ENCODE assay signal across 19 cellular contexts in the genomic region with DNA sequence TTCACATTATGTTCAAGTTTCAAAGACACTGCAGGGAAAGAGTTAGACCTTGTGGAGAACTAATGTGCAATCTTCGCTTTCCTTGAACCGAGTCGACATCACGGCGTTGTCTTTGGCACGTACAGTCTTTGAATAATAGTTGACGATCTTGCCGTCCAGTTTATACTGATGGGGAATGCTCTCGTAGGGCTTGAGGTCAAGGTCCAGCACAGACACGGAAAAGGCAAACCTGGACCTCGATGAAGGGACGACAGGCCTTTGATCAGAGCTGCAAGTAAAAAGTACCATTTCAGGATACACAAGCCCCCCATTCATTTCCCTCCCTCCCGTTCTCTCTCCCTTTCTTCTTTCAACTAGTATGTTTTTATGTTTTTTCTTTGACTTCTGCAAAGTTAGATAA. TPM values are rescaled to one million over a fixed set of nuclear protein-coding genes. Genes with fewer than 3 reads are reported as not detected.
DNase-seq lines count a peak whose midpoint lies in the region; ATAC-seq and TF ChIP-seq lines count a peak whose summit lies in the region.
"Had no signal": no experiment of that assay in that cellular context is flagged by ENCODE, and none has a peak within 500 bp of the region (broad histone marks: within the 10 kb centered on the region; RNA-seq: fewer than 3 reads in every experiment).

No MANE protein-coding gene starts in this region.

- WGBS in gastroesophageal sphincter (ENCODE audit: low coverage in 1 of 2), 2 donors = 33 to 56% methylated on average over 11 to 13 of the region's 13 CpGs
- WGBS in psoas muscle, 3 donors = 55 to 65% (median 63%) methylated on average over 13 of the region's 13 CpGs
- 81 to 88% methylated on average over 13 of the region's 13 CpGs for WGBS in upper lobe of left lung, 2 donors

- ATAC-seq in activated naive CD8-positive, alpha-beta T cell treated with anti-CD3 and anti-CD28 coated beads, Interleukin-2, amount 50 U/mL, for 24 hours = no peak
- no peak for ATAC-seq in gastroesophageal sphincter
- no peak for ATAC-seq in psoas muscle
- ATAC-seq in upper lobe of left lung (ENCODE audit: low FRiP score in 2 of 2) = no peak
- no peak for ATAC-seq in HG03139 (IDR thresholded peaks at IDR 0.05; ENCODE audit: unreplicated experiment)
- ATAC-seq: GM23338; natural killer cell; stimulated activated memory B cell treated with anti-CD40 and anti-IgM and Interleukin-4, amounts not matched to agents 10 μg/mL and 1 μg/mL and 100 μg/mL, for 72 hours had no signal

- H3K27ac ChIP-seq in gastroesophageal sphincter = peak overlapping the region; percentile 88 to 92 (median 90)
- H3K27ac ChIP-seq in psoas muscle = peak overlapping the region; percentile 63
- peak overlapping the region; percentile 4 to 61 (median 46) for H3K27ac ChIP-seq in upper lobe of left lung
- H3K27ac ChIP-seq: 22Rv1 had no signal

- TF ChIP-seq CTCF in gastroesophageal sphincter (IDR thresholded peaks at IDR 0.05) = no peak
- TF ChIP-seq CTCF in psoas muscle (IDR thresholded peaks at IDR 0.05) = no peak
- no peak for TF ChIP-seq CTCF in upper lobe of left lung (IDR thresholded peaks at IDR 0.05)

- DNase-seq in activated naive CD8-positive, alpha-beta T cell treated with anti-CD3 and anti-CD28 coated beads for 36 hours = no peak
- no peak for DNase-seq in activated naive CD8-positive, alpha-beta T cell treated with anti-CD3 and anti-CD28 coated beads, Interleukin-2, amount 50 U/mL, for 24 hours
- DNase-seq in psoas muscle (no peak), upper lobe of left lung (no peak), HCEC 1CT (no peak)
- no peak for DNase-seq in effector CD4-positive, alpha-beta T cell
- DNase-seq: activated CD4-positive, alpha-beta T cell treated with anti-CD3 and anti-CD28 coated beads, Interleukin-2, amount 10 ng/mL, durations not matched to agents 24 days and 14 days; activated CD8-positive, alpha-beta memory T cell treated with anti-CD3 and anti-CD28 coated beads, Interleukin-2, amount 50 U/mL, for 48 hours; activated gamma-delta T cell treated with Interleukin-2 at 50 U/mL for 16 hours; aorta; KBM-7; natural killer cell; NCI-H510A; SW 1271 had no signal

- no peak overlapping the region for H3K4me3 Mint-ChIP-seq in activated naive CD8-positive, alpha-beta T cell treated with anti-CD3 and anti-CD28 coated beads for 36 hours
- no peak overlapping the region for H3K4me3 Mint-ChIP-seq in activated naive CD8-positive, alpha-beta T cell treated with anti-CD3 and anti-CD28 coated beads, Interleukin-2, amount 50 U/mL, for 24 hours
- H3K4me3 Mint-ChIP-seq: activated CD4-positive, alpha-beta T cell treated with anti-CD3 and anti-CD28 coated beads, Interleukin-2, amount 10 ng/mL, durations not matched to agents 24 days and 14 days; GM23338; natural killer cell; stimulated activated memory B cell treated with anti-CD40 and anti-IgM and Interleukin-4, amounts not matched to agents 10 μg/mL and 1 μg/mL and 100 μg/mL, for 72 hours had no signal

- H3K4me1 ChIP-seq in gastroesophageal sphincter = peaks cover 23 to 100% (median 28%) of the 10 kb centered on the region in 3 donors
- H3K4me1 ChIP-seq in psoas muscle = no peaks in the 10 kb centered on the region
- H3K4me1 ChIP-seq in upper lobe of left lung = peaks cover 0 to 3% (median 0%) of the 10 kb centered on the region in 4 donors

- intact Hi-C loops in psoas muscle (cut with DNase I) = no loop called here

- peak overlapping the region; percentile 39 for H3K27ac Mint-ChIP-seq in activated naive CD8-positive, alpha-beta T cell treated with anti-CD3 and anti-CD28 coated beads for 36 hours
- H3K27ac Mint-ChIP-seq in activated naive CD8-positive, alpha-beta T cell treated with anti-CD3 and anti-CD28 coated beads, Interleukin-2, amount 50 U/mL, for 24 hours = no peak overlapping the region
- H3K27ac Mint-ChIP-seq: GM23338; natural killer cell; stimulated activated memory B cell treated with anti-CD40 and anti-IgM and Interleukin-4, amounts not matched to agents 10 μg/mL and 1 μg/mL and 100 μg/mL, for 72 hours had no signal

- TF ChIP-seq POLR2A in gastroesophageal sphincter (IDR thresholded peaks at IDR 0.05) (no peak), upper lobe of left lung (IDR thresholded peaks at IDR 0.05) (no peak)

- H3K9me3 Mint-ChIP-seq in activated naive CD8-positive, alpha-beta T cell treated with anti-CD3 and anti-CD28 coated beads for 36 hours = no peaks in the 10 kb centered on the region
- H3K9me3 Mint-ChIP-seq in activated naive CD8-positive, alpha-beta T cell treated with anti-CD3 and anti-CD28 coated beads, Interleukin-2, amount 50 U/mL, for 24 hours = no peaks in the 10 kb centered on the region
- H3K9me3 Mint-ChIP-seq: activated CD4-positive, alpha-beta T cell treated with anti-CD3 and anti-CD28 coated beads, Interleukin-2, amount 10 ng/mL, durations not matched to agents 24 days and 14 days; GM23338; natural killer cell; stimulated activated memory B cell treated with anti-CD40 and anti-IgM and Interleukin-4, amounts not matched to agents 10 μg/mL and 1 μg/mL and 100 μg/mL, for 72 hours had no signal

- TF ChIP-seq EP300 in gastroesophageal sphincter (IDR thresholded peaks at IDR 0.05) = no peak
- no peak for TF ChIP-seq EP300 in upper lobe of left lung (IDR thresholded peaks at IDR 0.05)

- peaks cover 19% of the 10 kb centered on the region for H3K36me3 Mint-ChIP-seq in activated naive CD8-positive, alpha-beta T cell treated with anti-CD3 and anti-CD28 coated beads for 36 hours
- H3K36me3 Mint-ChIP-seq in activated naive CD8-positive, alpha-beta T cell treated with anti-CD3 and anti-CD28 coated beads, Interleukin-2, amount 50 U/mL, for 24 hours (ENCODE audit: low read depth) = peaks cover 36% of the 10 kb centered on the region
- H3K36me3 Mint-ChIP-seq: natural killer cell had no signal

- H3K27me3 Mint-ChIP-seq in activated naive CD8-positive, alpha-beta T cell treated with anti-CD3 and anti-CD28 coated beads for 36 hours = no peaks in the 10 kb centered on the region
- no peaks in the 10 kb centered on the region for H3K27me3 Mint-ChIP-seq in activated naive CD8-positive, alpha-beta T cell treated with anti-CD3 and anti-CD28 coated beads, Interleukin-2, amount 50 U/mL, for 24 hours
- H3K27me3 Mint-ChIP-seq: activated CD4-positive, alpha-beta T cell treated with anti-CD3 and anti-CD28 coated beads, Interleukin-2, amount 10 ng/mL, durations not matched to agents 24 days and 14 days; stimulated activated memory B cell treated with anti-CD40 and anti-IgM and Interleukin-4, amounts not matched to agents 10 μg/mL and 1 μg/mL and 100 μg/mL, for 72 hours had no signal

- H3K27me3 ChIP-seq in gastroesophageal sphincter = no peaks in the 10 kb centered on the region
- H3K27me3 ChIP-seq in psoas muscle (ENCODE audit: insufficient read depth in 3 of 3, low read length in 2 of 3) = no peaks in the 10 kb centered on the region
- H3K27me3 ChIP-seq in upper lobe of left lung = no peaks in the 10 kb centered on the region

- peaks cover 0 to 44% of the 10 kb centered on the region in 2 donors for H3K36me3 ChIP-seq in gastroesophageal sphincter
- peaks cover 3 to 85% of the 10 kb centered on the region in 2 donors for H3K36me3 ChIP-seq in psoas muscle (ENCODE audit: insufficient read depth in 1 of 2, low read depth in 1 of 2)
- peaks cover 7 to 81% (median 42%) of the 10 kb centered on the region in 4 donors for H3K36me3 ChIP-seq in upper lobe of left lung

- no peaks in the 10 kb centered on the region for H3K4me1 Mint-ChIP-seq in activated naive CD8-positive, alpha-beta T cell treated with anti-CD3 and anti-CD28 coated beads for 36 hours
- no peaks in the 10 kb centered on the region for H3K4me1 Mint-ChIP-seq in activated naive CD8-positive, alpha-beta T cell treated with anti-CD3 and anti-CD28 coated beads, Interleukin-2, amount 50 U/mL, for 24 hours
- H3K4me1 Mint-ChIP-seq: activated CD4-positive, alpha-beta T cell treated with anti-CD3 and anti-CD28 coated beads, Interleukin-2, amount 10 ng/mL, durations not matched to agents 24 days and 14 days; GM23338; natural killer cell; stimulated activated memory B cell treated with anti-CD40 and anti-IgM and Interleukin-4, amounts not matched to agents 10 μg/mL and 1 μg/mL and 100 μg/mL, for 72 hours had no signal

- no peaks in the 10 kb centered on the region for H3K9me3 ChIP-seq in gastroesophageal sphincter
- H3K9me3 ChIP-seq in psoas muscle = no peaks in the 10 kb centered on the region
- H3K9me3 ChIP-seq in upper lobe of left lung = no peaks in the 10 kb centered on the region

- H3K4me3 ChIP-seq in gastroesophageal sphincter (peak overlapping the region in 1 of 2 donors; percentile 38), psoas muscle (no peak overlapping the region), upper lobe of left lung (no peak overlapping the region)
- H3K4me3 ChIP-seq: GM23338 had no signal

RNA-seq across cellular contexts. Expression of a gene that starts 54.1 kb away (rescaled TPM):
- 10 to 100 TPM; 13.0 to 13.9 TPM for total RNA-seq in activated naive CD8-positive, alpha-beta T cell treated with anti-CD3 and anti-CD28 coated beads for 36 hours
- total RNA-seq in gastroesophageal sphincter (10 to 100 TPM in 1 of 4 donors, 1 to 10 TPM in 3; 7.2 to 14.1 (median 8.9) TPM), psoas muscle (1 to 10 TPM; 3.9 to 9.9 (median 8.0) TPM), upper lobe of left lung (10 to 100 TPM in 2 of 6 donors, 1 to 10 TPM in 4; 4.7 to 16.6 (median 6.5) TPM)
- polyA plus RNA-seq in psoas muscle = 10 to 100 TPM in 1 of 3 donors, 1 to 10 TPM in 2; 4.9 to 10.5 (median 9.9) TPM
